In genomic region chr1:18495635-18496034, GRCh38 we compare ENCODE assay signal across 18 cellular contexts. TPM values are rescaled to one million over a fixed set of nuclear protein-coding genes. Genes with fewer than 3 reads are reported as not detected.
DNase-seq lines count a peak whose midpoint lies in the region; ATAC-seq and TF ChIP-seq lines count a peak whose summit lies in the region.
"Had no signal": no experiment of that assay in that cellular context is flagged by ENCODE, and none has a peak within 500 bp of the region (broad histone marks: within the 10 kb centered on the region; RNA-seq: fewer than 3 reads in every experiment).

No MANE protein-coding gene starts in this region.

- peak; percentile 66 for ATAC-seq in upper lobe of right lung
- ATAC-seq in psoas muscle, result no peak
- no peak for ATAC-seq in GM19455 (IDR thresholded peaks at IDR 0.05; ENCODE audit: unreplicated experiment)
- ATAC-seq: GM12878 had no signal

- H3K9me3 ChIP-seq in endodermal cell (ENCODE audit: control insufficient read depth, low read length) (peaks cover 73% of the 10 kb centered on the region), neuronal stem cell (replicated peaks in 1 of 2; ENCODE audit: control insufficient read depth in 2 of 2, insufficient read depth in 1 of 2, low read depth in 1 of 2, low read length in 2 of 2) (peaks cover 0 to 2% of the 10 kb centered on the region in 2 donors), upper lobe of right lung (no peaks in the 10 kb centered on the region), psoas muscle (no peaks in the 10 kb centered on the region)

- no peak overlapping the region for H3K27ac Mint-ChIP-seq in endodermal cell
- H3K27ac Mint-ChIP-seq: CD14-positive monocyte; CD4-positive, alpha-beta memory T cell had no signal

- peaks cover 11% of the 10 kb centered on the region for H3K4me1 Mint-ChIP-seq in endodermal cell
- H3K4me1 Mint-ChIP-seq: CD4-positive, alpha-beta memory T cell had no signal

- no peaks in the 10 kb centered on the region for H3K27me3 ChIP-seq in endodermal cell (ENCODE audit: control insufficient read depth, insufficient read depth, low read length, poor library complexity, severe bottlenecking)
- no peaks in the 10 kb centered on the region for H3K27me3 ChIP-seq in neuronal stem cell (ENCODE audit: control insufficient read depth in 3 of 3, insufficient read depth in 3 of 3, low read depth in 1 of 3, low read length in 3 of 3)
- H3K27me3 ChIP-seq in upper lobe of right lung, result peaks cover 17% of the 10 kb centered on the region
- peaks cover 4 to 11% (median 5%) of the 10 kb centered on the region in 3 donors for H3K27me3 ChIP-seq in psoas muscle (ENCODE audit: insufficient read depth in 3 of 3, low read length in 2 of 3)
- H3K27me3 ChIP-seq: BLaER1 had no signal

- H3K27ac ChIP-seq in endodermal cell (ENCODE audit: low read depth, low read length) (no peak overlapping the region), neuronal stem cell (replicated peaks; ENCODE audit: low read length) (no peak overlapping the region), upper lobe of right lung (no peak overlapping the region), psoas muscle (no peak overlapping the region)
- H3K27ac ChIP-seq: BLaER1 had no signal

- 94 to 96% methylated on average over 3 to 5 of the region's 5 CpGs for WGBS in endodermal cell (ENCODE audit: insufficient coverage in 1 of 2, insufficient read length in 1 of 2), 2 experiments
- no CpG with 5 or more reads among the region's 5 CpGs for WGBS in neuronal stem cell (ENCODE audit: extremely low coverage in 2 of 2, insufficient read length in 2 of 2, insufficient replicate concordance in 1 of 2), 2 donors
- WGBS in psoas muscle, 3 donors, result 72 to 78% (median 75%) methylated on average over 5 of the region's 5 CpGs

- no peak overlapping the region for H3K4me2 ChIP-seq in neuronal stem cell (ENCODE audit: insufficient read depth, low read length, poor library complexity, severe bottlenecking)
- H3K4me2 ChIP-seq: BLaER1 had no signal

- H4K8ac ChIP-seq in neuronal stem cell (ENCODE audit: low read depth, low read length), result no peak overlapping the region

- H2BK12ac ChIP-seq in neuronal stem cell (ENCODE audit: low read length), result no peak overlapping the region

- no peak overlapping the region for H3K4me3 Mint-ChIP-seq in endodermal cell
- H3K4me3 Mint-ChIP-seq: CD14-positive monocyte; CD4-positive, alpha-beta memory T cell had no signal

- H3K4ac ChIP-seq in neuronal stem cell (ENCODE audit: low read length), result no peak overlapping the region

- H3K79me1 ChIP-seq in neuronal stem cell (ENCODE audit: low read depth, low read length), result no peaks in the 10 kb centered on the region

- H3K9me3 Mint-ChIP-seq in endodermal cell, result peaks cover 83% of the 10 kb centered on the region

- H3K14ac ChIP-seq in neuronal stem cell (ENCODE audit: low read length), result peak overlapping the region; percentile 49

- no peak overlapping the region for H3K9ac ChIP-seq in endodermal cell (ENCODE audit: extremely low read depth, low read length, poor library complexity, severe bottlenecking)
- no peak overlapping the region for H3K9ac ChIP-seq in neuronal stem cell (ENCODE audit: low read depth, low read length, poor library complexity)
- H3K9ac ChIP-seq: BLaER1 had no signal

- intact Hi-C loops in upper lobe of right lung (cut with DNase I), result no loop called here
- intact Hi-C loops in psoas muscle (cut with DNase I), result no loop called here

- H3K23ac ChIP-seq in neuronal stem cell (ENCODE audit: low read depth, low read length, poor library complexity), result no peak overlapping the region

- TF ChIP-seq CTCF in endodermal cell (conservative IDR thresholded peaks at IDR 0.05) (no peak), upper lobe of right lung (IDR thresholded peaks at IDR 0.05) (no peak), psoas muscle (IDR thresholded peaks at IDR 0.05) (no peak)

- DNase-seq in MV-4-11 (lab: John Stamatoyannopoulos, UW), result peak; percentile 34
- DNase-seq in endodermal cell, result no peak
- DNase-seq in neuronal stem cell (ENCODE audit: low spot score), result no peak
- DNase-seq in upper lobe of right lung, result no peak
- DNase-seq in psoas muscle, result no peak
- DNase-seq in activated CD4-positive, CD25-positive, alpha-beta regulatory T cell treated with anti-CD3 and anti-CD28 coated beads, Interleukin-2, amount 50 U/mL, for 72 hours, result no peak
- DNase-seq: 8988T; Calu3; CD4-positive, alpha-beta memory T cell; DND-41; EL; HCEC 1CT had no signal

- H3K18ac ChIP-seq in neuronal stem cell (ENCODE audit: low read length), result no peak overlapping the region

- no peaks in the 10 kb centered on the region for H3K36me3 ChIP-seq in endodermal cell (ENCODE audit: control insufficient read depth, insufficient read depth, low read length)
- no peaks in the 10 kb centered on the region for H3K36me3 ChIP-seq in neuronal stem cell (replicated peaks in 1 of 2; ENCODE audit: control insufficient read depth in 2 of 2, insufficient read depth in 2 of 2, low read length in 2 of 2)
- no peaks in the 10 kb centered on the region for H3K36me3 ChIP-seq in upper lobe of right lung
- no peaks in the 10 kb centered on the region for H3K36me3 ChIP-seq in psoas muscle (ENCODE audit: insufficient read depth in 1 of 2, low read depth in 1 of 2)
- H3K36me3 ChIP-seq: BLaER1 had no signal

- peak overlapping the region; percentile 31 for H3K4me3 ChIP-seq in endodermal cell (ENCODE audit: low read length)
- no peak overlapping the region for H3K4me3 ChIP-seq in neuronal stem cell (ENCODE audit: low read length in 2 of 2)
- H3K4me3 ChIP-seq in upper lobe of right lung, result no peak overlapping the region
- no peak overlapping the region for H3K4me3 ChIP-seq in psoas muscle
- H3K4me3 ChIP-seq: BLaER1, GM12878 had no signal

- H2BK15ac ChIP-seq in neuronal stem cell (ENCODE audit: low read length), result no peak overlapping the region

- no peak overlapping the region for H2BK120ac ChIP-seq in neuronal stem cell (ENCODE audit: low read depth, low read length)

- no peak overlapping the region for H2AK5ac ChIP-seq in neuronal stem cell (ENCODE audit: low read depth, low read length)

- no peak overlapping the region for H4K91ac ChIP-seq in neuronal stem cell (ENCODE audit: low read depth, low read length, poor library complexity)

- H2AFZ ChIP-seq in neuronal stem cell (ENCODE audit: low read length), result no peak overlapping the region

- peaks cover 16% of the 10 kb centered on the region for H3K27me3 Mint-ChIP-seq in endodermal cell (ENCODE audit: insufficient read depth)

- H3K4me1 ChIP-seq in endodermal cell (ENCODE audit: control insufficient read depth, insufficient read depth, low read length) (no peaks in the 10 kb centered on the region), neuronal stem cell (ENCODE audit: control insufficient read depth in 2 of 2, insufficient read depth in 1 of 2, low read depth in 1 of 2, low read length in 2 of 2) (no peaks in the 10 kb centered on the region), upper lobe of right lung (no peaks in the 10 kb centered on the region), psoas muscle (no peaks in the 10 kb centered on the region)

- peaks cover 15% of the 10 kb centered on the region for H3K36me3 Mint-ChIP-seq in endodermal cell (ENCODE audit: low read depth)
- H3K36me3 Mint-ChIP-seq: CD14-positive monocyte; CD4-positive, alpha-beta memory T cell had no signal

- no peak overlapping the region for H2BK5ac ChIP-seq in neuronal stem cell (ENCODE audit: low read length)

RNA-seq across cellular contexts. Expression of gene KLHDC7A, which starts 14.9 kb away (rescaled TPM):
- total RNA-seq in endodermal cell (1 to 10 TPM; 4.4 to 7.2 TPM), upper lobe of right lung (1.3 TPM), psoas muscle (not detected)
- polyA plus RNA-seq in endodermal cell (2013, experiment 1 of 2), result 1.1 TPM
- 1.3 TPM for polyA plus RNA-seq in endodermal cell (2013, experiment 2 of 2)
- 0.18 TPM for polyA plus RNA-seq in neuronal stem cell (2013, experiment 1 of 2)
- 0.21 TPM for polyA plus RNA-seq in neuronal stem cell (2013, experiment 2 of 2)
- polyA plus RNA-seq in psoas muscle, result under 1 TPM in 1 of 3 donors, not detected in 2; 0.01 TPM
- total RNA-seq: A673; CD4-positive, alpha-beta memory T cell; GM12878 had no signal
- polyA plus RNA-seq: AG04450; CD14-positive monocyte; CD4-positive, alpha-beta memory T cell; GM12878 had no signal
